ENCODE assay signal across 8 cellular contexts in genomic region chr11:60841797-60842687, GRCh38.
DNase-seq lines count a peak whose midpoint lies in the region; ATAC-seq and FAIRE-seq lines count a peak whose summit lies in the region.

A gene with protein sequence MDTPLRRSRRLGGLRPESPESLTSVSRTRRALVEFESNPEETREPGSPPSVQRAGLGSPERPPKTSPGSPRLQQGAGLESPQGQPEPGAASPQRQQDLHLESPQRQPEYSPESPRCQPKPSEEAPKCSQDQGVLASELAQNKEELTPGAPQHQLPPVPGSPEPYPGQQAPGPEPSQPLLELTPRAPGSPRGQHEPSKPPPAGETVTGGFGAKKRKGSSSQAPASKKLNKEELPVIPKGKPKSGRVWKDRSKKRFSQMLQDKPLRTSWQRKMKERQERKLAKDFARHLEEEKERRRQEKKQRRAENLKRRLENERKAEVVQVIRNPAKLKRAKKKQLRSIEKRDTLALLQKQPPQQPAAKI (plus strand): TSS chr11:60842113. CDS start chr11:60842125, 12 bp downstream.

- H3K4me2 ChIP-seq in BLaER1: peak within 1 kb of the TSS; percentile 97

- H3K27me3 ChIP-seq in BLaER1: no peaks in the 10 kb centered on the region

- FAIRE-seq in GM19239 (lab: Jason Lieb, UNC): peak; percentile 95

- peaks cover 10% of the 10 kb centered on the region; the same call in 1 of the 2 replicates for H3K36me3 ChIP-seq in BLaER1

- peak; percentile 97 for DNase-seq in GM19239 (ENCODE audit: insufficient read length, low spot score)
- peak; percentile 95 for DNase-seq in NCI-H748 (lab: John Stamatoyannopoulos, UW; ENCODE audit: unreplicated experiment)
- peak; percentile 98 to 100 for DNase-seq in activated CD4-positive, alpha-beta T cell treated with anti-CD3 and anti-CD28 coated beads, Interleukin-2, amount 50 U/mL, for 24 hours (ENCODE audit: low read depth in 1 of 2, low spot score in 1 of 2)
- peak; percentile 93 for DNase-seq in dedifferentiated amniotic fluid mesenchymal stem cell (ENCODE audit: extremely low spot score)
- DNase-seq in left kidney (ENCODE audit: low read depth, low spot score): peak; percentile 98
- peak; percentile 98 for DNase-seq in stimulated activated CD4-positive, alpha-beta T cell treated with anti-CD3 and anti-CD28 coated beads, Interleukin-1b, Interleukin-23, amount 100 ng/mL, for 48 hours

- peaks cover 47% of the 10 kb centered on the region for H3K4me1 ChIP-seq in BLaER1

- peak within 1 kb of the TSS; percentile 88 for H3K4me3 ChIP-seq in BLaER1

- H3K9ac ChIP-seq in BLaER1: peak within 1 kb of the TSS; percentile 92

- peak; percentile 52 for ATAC-seq in HG03457 (IDR thresholded peaks at IDR 0.05; ENCODE audit: unreplicated experiment)

- H4K20me1 ChIP-seq in BLaER1: peaks cover 42% of the 10 kb centered on the region

- peak within 1 kb of the TSS; percentile 88 for H3K27ac ChIP-seq in BLaER1

- H3K9me3 ChIP-seq in BLaER1: no peaks in the 10 kb centered on the region

Comparison
In these comparisons a context has a peak if more than half of its experiments do, and no peak if none do; other contexts are left out.
1. Peak in every context shown above with its lines: DNase-seq, ATAC-seq, H3K4me3 ChIP-seq and H3K27ac ChIP-seq.